8 cellular contexts compared by ENCODE assay signal in the genomic region with DNA sequence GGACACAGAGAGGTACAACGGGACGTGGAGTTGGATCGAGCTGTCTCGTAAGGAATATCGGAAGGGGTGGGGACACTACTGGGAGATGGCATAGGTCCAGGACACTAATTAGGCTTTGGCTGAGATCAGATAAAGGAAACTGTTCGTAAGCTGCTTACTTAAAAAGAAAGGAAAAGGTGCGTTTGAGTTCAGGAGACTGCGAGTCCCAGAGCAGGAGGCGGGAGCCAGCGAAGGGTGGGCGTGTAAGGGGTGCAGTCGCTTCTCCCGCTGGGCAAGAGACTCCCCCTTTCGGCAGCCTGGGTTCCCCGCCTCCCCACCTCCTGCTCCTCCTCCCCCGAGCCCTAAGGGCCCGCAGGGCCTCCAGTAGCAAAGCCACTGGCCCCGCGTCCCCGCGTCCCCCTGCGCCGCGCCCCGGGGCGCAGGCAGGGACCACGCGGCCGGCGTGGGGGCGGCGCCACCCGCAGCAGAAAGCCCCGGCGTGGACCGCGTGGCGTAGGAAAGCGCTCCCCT. TPM values are rescaled to one million over a fixed set of nuclear protein-coding genes. Genes with fewer than 3 reads are reported as not detected.
DNase-seq lines count a peak whose midpoint lies in the region; ATAC-seq and TF ChIP-seq lines count a peak whose summit lies in the region.

No MANE protein-coding gene starts in this region.

- H3K4me3 Mint-ChIP-seq in activated CD8-positive, alpha-beta T cell treated with anti-CD3 and anti-CD28 coated beads, Interleukin-2, amount 10 ng/mL, durations not matched to agents 7 days and 5 days: peak overlapping the region; percentile 76
- H3K4me3 Mint-ChIP-seq in endothelial cell (ENCODE audit: unreplicated experiment): peak overlapping the region; percentile 93

- H3K9me3 ChIP-seq in mononuclear cell (ENCODE audit: low read depth, low read length): no peaks in the 10 kb centered on the region

- CTCF ChIA-PET in activated CD8-positive, alpha-beta T cell treated with anti-CD3 and anti-CD28 coated beads, Interleukin-2, amount 10 ng/mL, durations not matched to agents 7 days and 5 days (lab: Charles Lee): interaction anchor here (0.8 to 2.7 kb wide), 6 partner anchors 13 to 626 kb away, joined by 3 to 13 read pairs (median 3); no protein-coding TSS in a partner anchor

- H3K27ac Mint-ChIP-seq in activated CD8-positive, alpha-beta T cell treated with anti-CD3 and anti-CD28 coated beads, Interleukin-2, amount 10 ng/mL, durations not matched to agents 7 days and 5 days: peak overlapping the region; percentile 40
- H3K27ac Mint-ChIP-seq in endothelial cell (ENCODE audit: unreplicated experiment): peak overlapping the region; percentile 50

- H3K4me3 ChIP-seq in mononuclear cell (ENCODE audit: low read length): peak overlapping the region; percentile 52

- peaks cover 15% of the 10 kb centered on the region for H3K4me1 ChIP-seq in mononuclear cell (ENCODE audit: insufficient read depth, low read length)

- no peaks in the 10 kb centered on the region for H3K36me3 Mint-ChIP-seq in activated CD8-positive, alpha-beta T cell treated with anti-CD3 and anti-CD28 coated beads, Interleukin-2, amount 10 ng/mL, durations not matched to agents 7 days and 5 days (ENCODE audit: low read depth)
- H3K36me3 Mint-ChIP-seq in endothelial cell (ENCODE audit: low read depth, unreplicated experiment): peaks cover 8% of the 10 kb centered on the region

- no peak for TF ChIP-seq CTCF in endothelial cell (IDR thresholded peaks at IDR 0.05; ENCODE audit: unreplicated experiment)

- peaks cover 9% of the 10 kb centered on the region for H3K27me3 Mint-ChIP-seq in activated CD8-positive, alpha-beta T cell treated with anti-CD3 and anti-CD28 coated beads, Interleukin-2, amount 10 ng/mL, durations not matched to agents 7 days and 5 days (ENCODE audit: low read depth)
- H3K27me3 Mint-ChIP-seq in endothelial cell (ENCODE audit: unreplicated experiment): peaks cover 17% of the 10 kb centered on the region

- DNase-seq in SKM-1 (lab: John Stamatoyannopoulos, UW; ENCODE audit: unreplicated experiment) (peak; percentile 36), SKM-1 treated with dmso at 0.1 percent for 144 hours (lab: John Stamatoyannopoulos, UW; ENCODE audit: unreplicated experiment) (no peak), NCI-H2171 (lab: John Stamatoyannopoulos, UW) (peak; percentile 63), endothelial cell (ENCODE audit: low spot score) (peak; percentile 20)
- DNase-seq in activated CD8-positive, alpha-beta T cell treated with anti-CD3 and anti-CD28 coated beads, Interleukin-2, amount 10 ng/mL, durations not matched to agents 7 days and 5 days: peak; percentile 64
- peak; percentile 28 to 32 for DNase-seq in stimulated activated CD8-positive, alpha-beta memory T cell treated with anti-CD3 and anti-CD28 coated beads, Interleukin-7, amount 100 ng/mL, for 48 hours (ENCODE audit: extremely low read depth in 1 of 2, low read depth in 1 of 2)

- POLR2A ChIA-PET in activated CD8-positive, alpha-beta T cell treated with anti-CD3 and anti-CD28 coated beads, Interleukin-2, amount 10 ng/mL, durations not matched to agents 7 days and 5 days (lab: Charles Lee): no interaction called here

- peaks cover 23% of the 10 kb centered on the region for H3K4me1 Mint-ChIP-seq in activated CD8-positive, alpha-beta T cell treated with anti-CD3 and anti-CD28 coated beads, Interleukin-2, amount 10 ng/mL, durations not matched to agents 7 days and 5 days (ENCODE audit: low read depth)
- peaks cover 23% of the 10 kb centered on the region for H3K4me1 Mint-ChIP-seq in endothelial cell (ENCODE audit: unreplicated experiment)

- H3K9me3 Mint-ChIP-seq in activated CD8-positive, alpha-beta T cell treated with anti-CD3 and anti-CD28 coated beads, Interleukin-2, amount 10 ng/mL, durations not matched to agents 7 days and 5 days (ENCODE audit: insufficient read depth): no peaks in the 10 kb centered on the region
- no peaks in the 10 kb centered on the region for H3K9me3 Mint-ChIP-seq in endothelial cell (ENCODE audit: unreplicated experiment)

- H3K27me3 ChIP-seq in mononuclear cell (ENCODE audit: insufficient read depth, low read length): peaks cover 11% of the 10 kb centered on the region

- peak; percentile 40 for ATAC-seq in HG02870 (IDR thresholded peaks at IDR 0.05; ENCODE audit: unreplicated experiment)
- ATAC-seq in activated CD8-positive, alpha-beta T cell treated with anti-CD3 and anti-CD28 coated beads, Interleukin-2, amount 10 ng/mL, durations not matched to agents 7 days and 5 days: peak; percentile 69

RNA-seq across cellular contexts. Expression of a gene that starts 0.6 kb away (rescaled TPM):
- 1 to 10 TPM; 5.7 to 6.1 TPM for total RNA-seq in activated CD8-positive, alpha-beta T cell treated with anti-CD3 and anti-CD28 coated beads, Interleukin-2, amount 10 ng/mL, durations not matched to agents 7 days and 5 days
- total RNA-seq in endothelial cell (ENCODE audit: unreplicated experiment): 19.0 TPM
- 11.8 TPM for total RNA-seq in mononuclear cell
